Comparison of ENCODE assay signal across 1 cellular context in genomic region chr2:73926493-73927327, GRCh38.
TF ChIP-seq lines count a peak whose summit lies in the region.

DGUOK (plus strand) TSS chr2:73926880; CDS start chr2:73926911, 31 bp downstream.

TF ChIP-seq in HepG2, 621 proteins besides CTCF, POLR2A, EP300 and RAD21 (continued from another document and continues in another):
- peak; percentile 94 for TF ChIP-seq NFAT5 (CRISPR knock-in tag; IDR thresholded peaks at IDR 0.05)
- TF ChIP-seq TBL1XR1 (IDR thresholded peaks at IDR 0.05; ENCODE audit: borderline replicate concordance, low read length, partially characterized antibody): peak; percentile 16
- TF ChIP-seq HIVEP1 (CRISPR knock-in tag; IDR thresholded peaks at IDR 0.05): peak; percentile 82
- TF ChIP-seq ZSCAN30 (CRISPR knock-in tag; IDR thresholded peaks at IDR 0.05): peak; percentile 87; the same call in 1 of the 2 replicates
- TF ChIP-seq PCBP2 (optimal IDR thresholded peaks at IDR 0.05; ENCODE audit: low read depth, low read length, poor library complexity, severe bottlenecking): no peak
- no peak for TF ChIP-seq FIP1L1 (IDR thresholded peaks at IDR 0.05; ENCODE audit: borderline replicate concordance, insufficient read depth, low read depth, low read length)
- TF ChIP-seq ZNF557 (CRISPR knock-in tag; IDR thresholded peaks at IDR 0.05): peak; percentile 70; the same call in 1 of the 2 replicates
- TF ChIP-seq MEIS1 (CRISPR knock-in tag; IDR thresholded peaks at IDR 0.05; ENCODE audit: borderline replicate concordance): peak; percentile 83; the same call in 1 of the 2 replicates
- TF ChIP-seq EZH2 (conservative IDR thresholded peaks at IDR 0.05; ENCODE audit: low read depth, low read length): no peak
- no peak; the same call in 1 of the 2 replicates for TF ChIP-seq ZNF709 (CRISPR knock-in tag; IDR thresholded peaks at IDR 0.05)
- peak; percentile 40 to 88; a peak in 2 of 4 replicates for TF ChIP-seq KLF16 (CRISPR knock-in tag; IDR thresholded peaks at IDR 0.05)
- TF ChIP-seq ZNF768 (CRISPR knock-in tag; IDR thresholded peaks at IDR 0.05): peak; percentile 85
- no peak for TF ChIP-seq HNRNPK (IDR thresholded peaks at IDR 0.05; ENCODE audit: low read depth, low read length, poor library complexity, severe bottlenecking)
- peak; percentile 91 for TF ChIP-seq GMEB1 (CRISPR knock-in tag; IDR thresholded peaks at IDR 0.05; ENCODE audit: borderline replicate concordance)
- TF ChIP-seq FOXA1 (IDR thresholded peaks at IDR 0.05): no peak
- TF ChIP-seq FOXA1 (CRISPR knock-in tag; IDR thresholded peaks at IDR 0.05): peak; percentile 64
- peak; percentile 89 for TF ChIP-seq ZNF30 (CRISPR knock-in tag; IDR thresholded peaks at IDR 0.05)
- TF ChIP-seq ZBTB26 (CRISPR knock-in tag; IDR thresholded peaks at IDR 0.05; ENCODE audit: borderline replicate concordance): peak; percentile 90
- peak; percentile 95 for TF ChIP-seq ELF3 (CRISPR knock-in tag; IDR thresholded peaks at IDR 0.05)
- TF ChIP-seq ARNT2 (CRISPR knock-in tag; IDR thresholded peaks at IDR 0.05; ENCODE audit: low read depth): peak; percentile 97
- TF ChIP-seq ZSCAN25 (CRISPR knock-in tag; IDR thresholded peaks at IDR 0.05): no peak
- no peak for TF ChIP-seq TRIM22 (IDR thresholded peaks at IDR 0.05)
- TF ChIP-seq ATF7-NPFF (CRISPR knock-in tag; IDR thresholded peaks at IDR 0.05; ENCODE audit: low read depth): peak; percentile 88; the same call in 1 of the 2 replicates
- no peak for TF ChIP-seq ZNF674 (CRISPR knock-in tag; IDR thresholded peaks at IDR 0.05; ENCODE audit: low read depth)
- TF ChIP-seq ZNF773 (CRISPR knock-in tag; IDR thresholded peaks at IDR 0.05; ENCODE audit: borderline replicate concordance): peak; percentile 77; the same call in 1 of the 2 replicates
- no peak for TF ChIP-seq MAFG (CRISPR knock-in tag; IDR thresholded peaks at IDR 0.05)
- no peak for TF ChIP-seq DNMT1 (CRISPR knock-in tag; IDR thresholded peaks at IDR 0.05)
- TF ChIP-seq PRDM15 (CRISPR knock-in tag; IDR thresholded peaks at IDR 0.05): 0 out of 2 replicates have a peak, but pooled peaks have one; percentile 14
- 0 out of 2 replicates have a peak, but pooled peaks have one; percentile 6 for TF ChIP-seq HNF4A (CRISPR knock-in tag; IDR thresholded peaks at IDR 0.05)
- no peak for TF ChIP-seq SMARCC2 (IDR thresholded peaks at IDR 0.05)
- no peak for TF ChIP-seq ZNF484 (CRISPR knock-in tag; IDR thresholded peaks at IDR 0.05; ENCODE audit: borderline replicate concordance, low read depth)
- TF ChIP-seq IKZF4 (CRISPR knock-in tag; IDR thresholded peaks at IDR 0.05; ENCODE audit: borderline replicate concordance, low read depth, not compliant biosample characterization): peak; percentile 85
- TF ChIP-seq THYN1 (CRISPR knock-in tag; IDR thresholded peaks at IDR 0.05; ENCODE audit: borderline replicate concordance, low read depth): no peak
- TF ChIP-seq XBP1 (CRISPR knock-in tag; IDR thresholded peaks at IDR 0.05): no peak
- TF ChIP-seq TSC22D2 (CRISPR knock-in tag; IDR thresholded peaks at IDR 0.05; ENCODE audit: borderline replicate concordance): peak; percentile 96
- peak; percentile 81 for TF ChIP-seq ZNF691 (CRISPR knock-in tag; IDR thresholded peaks at IDR 0.05; ENCODE audit: borderline replicate concordance, low read depth)
- peak; percentile 65 for TF ChIP-seq SIN3B (IDR thresholded peaks at IDR 0.05; ENCODE audit: low read length)
- TF ChIP-seq RARG (CRISPR knock-in tag; IDR thresholded peaks at IDR 0.05; ENCODE audit: low read depth): peak; percentile 79; the same call in 1 of the 2 replicates
- TF ChIP-seq IKZF5 (CRISPR knock-in tag; IDR thresholded peaks at IDR 0.05): peak; percentile 96
- TF ChIP-seq GABPA (IDR thresholded peaks at IDR 0.05; ENCODE audit: low read depth, low read length): peak; percentile 90
- peak; percentile 98 for TF ChIP-seq GABPA (CRISPR knock-in tag; IDR thresholded peaks at IDR 0.05; ENCODE audit: low read depth)
- TF ChIP-seq ARNTL (CRISPR knock-in tag; IDR thresholded peaks at IDR 0.05): peak; percentile 86; the same call in 1 of the 2 replicates
- 0 out of 2 replicates have a peak, but pooled peaks have one; percentile 88 for TF ChIP-seq ZNF446 (CRISPR knock-in tag; IDR thresholded peaks at IDR 0.05)
- peak; percentile 85 for TF ChIP-seq KDM5A (IDR thresholded peaks at IDR 0.05; ENCODE audit: borderline replicate concordance, low read length)
- no peak; the same call in 1 of the 2 replicates for TF ChIP-seq ZNF558 (CRISPR knock-in tag; IDR thresholded peaks at IDR 0.05; ENCODE audit: borderline replicate concordance)
- peak; percentile 79; the same call in 1 of the 2 replicates for TF ChIP-seq ZKSCAN8 (CRISPR knock-in tag; IDR thresholded peaks at IDR 0.05; ENCODE audit: borderline replicate concordance)
- peak; percentile 74; the same call in 1 of the 2 replicates for TF ChIP-seq GMEB2 (CRISPR knock-in tag; IDR thresholded peaks at IDR 0.05; ENCODE audit: low read depth)
- TF ChIP-seq SAP130 (CRISPR knock-in tag; IDR thresholded peaks at IDR 0.05; ENCODE audit: low read depth): peak; percentile 99
- peak; percentile 36 for TF ChIP-seq ZMYM3 (CRISPR knock-in tag; IDR thresholded peaks at IDR 0.05)
- peak; percentile 98 for TF ChIP-seq KMT2A (CRISPR knock-in tag; IDR thresholded peaks at IDR 0.05)
